17 cellular contexts compared by ENCODE assay signal in genomic region chr1:3846521-3846920, GRCh38. TPM values are rescaled to one million over a fixed set of nuclear protein-coding genes. Genes with fewer than 3 reads are reported as not detected.
DNase-seq lines count a peak whose midpoint lies in the region; ATAC-seq and TF ChIP-seq lines count a peak whose summit lies in the region.
"Had no signal": no experiment of that assay in that cellular context is flagged by ENCODE, and none has a peak within 500 bp of the region (broad histone marks: within the 10 kb centered on the region; RNA-seq: fewer than 3 reads in every experiment).

No MANE protein-coding gene starts in this region.

- no peak overlapping the region for H2BK15ac ChIP-seq in neuronal stem cell (ENCODE audit: low read length)

- H3K4me3 Mint-ChIP-seq in endodermal cell = no peak overlapping the region
- H3K4me3 Mint-ChIP-seq in activated CD8-positive, alpha-beta T cell treated with anti-CD3 and anti-CD28 coated beads, Interleukin-2, amount 10 ng/mL, durations not matched to agents 7 days and 5 days = no peak overlapping the region
- H3K4me3 Mint-ChIP-seq: B cell; CD4-positive, CD25-positive, alpha-beta regulatory T cell; CD8-positive, alpha-beta memory T cell; HFFc6 had no signal

- H3K18ac ChIP-seq in neuronal stem cell (ENCODE audit: low read length) = no peak overlapping the region

- CTCF ChIA-PET in activated CD8-positive, alpha-beta T cell treated with anti-CD3 and anti-CD28 coated beads, Interleukin-2, amount 10 ng/mL, durations not matched to agents 7 days and 5 days (lab: Charles Lee) = no interaction called here

- no peak overlapping the region for H2BK12ac ChIP-seq in neuronal stem cell (ENCODE audit: low read length)

- H3K4ac ChIP-seq in neuronal stem cell (ENCODE audit: low read length) = no peak overlapping the region

- no peaks in the 10 kb centered on the region for H3K9me3 Mint-ChIP-seq in endodermal cell
- no peaks in the 10 kb centered on the region for H3K9me3 Mint-ChIP-seq in activated CD8-positive, alpha-beta T cell treated with anti-CD3 and anti-CD28 coated beads, Interleukin-2, amount 10 ng/mL, durations not matched to agents 7 days and 5 days (ENCODE audit: insufficient read depth)
- H3K9me3 Mint-ChIP-seq: CD4-positive, CD25-positive, alpha-beta regulatory T cell; CD8-positive, alpha-beta memory T cell; HFFc6 had no signal

- no peak overlapping the region for H4K91ac ChIP-seq in neuronal stem cell (ENCODE audit: low read depth, low read length, poor library complexity)

- H4K8ac ChIP-seq in neuronal stem cell (ENCODE audit: low read depth, low read length) = no peak overlapping the region

- H3K9me3 ChIP-seq in endodermal cell (ENCODE audit: control insufficient read depth, low read length) (no peaks in the 10 kb centered on the region), neuronal stem cell (replicated peaks in 1 of 2; ENCODE audit: control insufficient read depth in 2 of 2, insufficient read depth in 1 of 2, low read depth in 1 of 2, low read length in 2 of 2) (no peaks in the 10 kb centered on the region)
- H3K9me3 ChIP-seq: BLaER1 treated with 17β-estradiol and CSF1 and Interleukin-3, amounts not matched to agents 10 nM and 100 nM; Caco-2 had no signal

- H2BK120ac ChIP-seq in neuronal stem cell (ENCODE audit: low read depth, low read length) = no peak overlapping the region

- H3K9ac ChIP-seq in endodermal cell (ENCODE audit: extremely low read depth, low read length, poor library complexity, severe bottlenecking) (no peak overlapping the region), neuronal stem cell (ENCODE audit: low read depth, low read length, poor library complexity) (no peak overlapping the region)
- H3K9ac ChIP-seq: BLaER1 treated with 17β-estradiol and CSF1 and Interleukin-3, amounts not matched to agents 10 nM and 100 nM had no signal

- H3K36me3 ChIP-seq in endodermal cell (ENCODE audit: control insufficient read depth, insufficient read depth, low read length) = peaks cover 45% of the 10 kb centered on the region
- peaks cover 15 to 48% of the 10 kb centered on the region in 2 donors for H3K36me3 ChIP-seq in neuronal stem cell (replicated peaks in 1 of 2; ENCODE audit: control insufficient read depth in 2 of 2, insufficient read depth in 2 of 2, low read length in 2 of 2)

- no peak overlapping the region for H3K23ac ChIP-seq in neuronal stem cell (ENCODE audit: low read depth, low read length, poor library complexity)

- H2AFZ ChIP-seq in neuronal stem cell (ENCODE audit: low read length) = no peak overlapping the region

- no peaks in the 10 kb centered on the region for H3K4me1 ChIP-seq in endodermal cell (ENCODE audit: control insufficient read depth, insufficient read depth, low read length)
- peaks cover 0 to 2% of the 10 kb centered on the region in 2 donors for H3K4me1 ChIP-seq in neuronal stem cell (ENCODE audit: control insufficient read depth in 2 of 2, insufficient read depth in 1 of 2, low read depth in 1 of 2, low read length in 2 of 2)
- H3K4me1 ChIP-seq: Caco-2 had no signal

- no peak for ATAC-seq in activated CD8-positive, alpha-beta T cell treated with anti-CD3 and anti-CD28 coated beads, Interleukin-2, amount 10 ng/mL, durations not matched to agents 7 days and 5 days
- ATAC-seq: HCT116 had no signal

- no peak overlapping the region for H2BK5ac ChIP-seq in neuronal stem cell (ENCODE audit: low read length)

- H3K4me3 ChIP-seq in endodermal cell (ENCODE audit: low read length) (no peak overlapping the region), neuronal stem cell (ENCODE audit: low read length in 2 of 2) (no peak overlapping the region)
- H3K4me3 ChIP-seq: BLaER1 treated with 17β-estradiol and CSF1 and Interleukin-3, amounts not matched to agents 10 nM and 100 nM had no signal

- H3K4me2 ChIP-seq in neuronal stem cell (ENCODE audit: insufficient read depth, low read length, poor library complexity, severe bottlenecking) = no peak overlapping the region
- H3K4me2 ChIP-seq: BLaER1 treated with 17β-estradiol and CSF1 and Interleukin-3, amounts not matched to agents 10 nM and 100 nM had no signal

- H3K27me3 ChIP-seq in endodermal cell (ENCODE audit: control insufficient read depth, insufficient read depth, low read length, poor library complexity, severe bottlenecking) (no peaks in the 10 kb centered on the region), neuronal stem cell (ENCODE audit: control insufficient read depth in 3 of 3, insufficient read depth in 3 of 3, low read depth in 1 of 3, low read length in 3 of 3) (no peaks in the 10 kb centered on the region)
- H3K27me3 ChIP-seq: BLaER1 treated with 17β-estradiol and CSF1 and Interleukin-3, amounts not matched to agents 10 nM and 100 nM had no signal

- H3K27me3 Mint-ChIP-seq in endodermal cell (ENCODE audit: insufficient read depth) = no peaks in the 10 kb centered on the region
- H3K27me3 Mint-ChIP-seq in activated CD8-positive, alpha-beta T cell treated with anti-CD3 and anti-CD28 coated beads, Interleukin-2, amount 10 ng/mL, durations not matched to agents 7 days and 5 days (ENCODE audit: low read depth) = no peaks in the 10 kb centered on the region
- H3K27me3 Mint-ChIP-seq: B cell; CD4-positive, CD25-positive, alpha-beta regulatory T cell; CD8-positive, alpha-beta memory T cell had no signal

- DNase-seq in astrocyte of the hippocampus (ENCODE audit: low read depth, low spot score) = peak; percentile 55
- no peak for DNase-seq in endodermal cell
- DNase-seq in left kidney (ENCODE audit: low read depth, low spot score) = peak; percentile 32
- peak; percentile 33 for DNase-seq in neuronal stem cell (ENCODE audit: low spot score)
- DNase-seq in GDM1 (lab: John Stamatoyannopoulos, UW) = no peak
- no peak for DNase-seq in NCI-H2081 (lab: John Stamatoyannopoulos, UW)
- DNase-seq in activated CD8-positive, alpha-beta T cell treated with anti-CD3 and anti-CD28 coated beads, Interleukin-2, amount 10 ng/mL, durations not matched to agents 7 days and 5 days = no peak
- no peak for DNase-seq in COLO668 (lab: John Stamatoyannopoulos, UW; ENCODE audit: unreplicated experiment)
- DNase-seq: Caco-2; CD4-positive, CD25-positive, alpha-beta regulatory T cell; CD8-positive, alpha-beta memory T cell; GOT3; H7; HFFc6 had no signal

- 83 to 89% methylated on average over 1 to 3 of the region's 3 CpGs for WGBS in endodermal cell (ENCODE audit: insufficient coverage in 1 of 2, insufficient read length in 1 of 2), 2 experiments
- WGBS in neuronal stem cell (ENCODE audit: extremely low coverage in 2 of 2, insufficient read length in 2 of 2, insufficient replicate concordance in 1 of 2), 2 donors = no CpG with 5 or more reads among the region's 3 CpGs

- H3K79me1 ChIP-seq in neuronal stem cell (ENCODE audit: low read depth, low read length) = no peaks in the 10 kb centered on the region

- peaks cover 56% of the 10 kb centered on the region for H3K36me3 Mint-ChIP-seq in endodermal cell (ENCODE audit: low read depth)
- H3K36me3 Mint-ChIP-seq in activated CD8-positive, alpha-beta T cell treated with anti-CD3 and anti-CD28 coated beads, Interleukin-2, amount 10 ng/mL, durations not matched to agents 7 days and 5 days (ENCODE audit: low read depth) = peaks cover 29% of the 10 kb centered on the region

- POLR2A ChIA-PET in activated CD8-positive, alpha-beta T cell treated with anti-CD3 and anti-CD28 coated beads, Interleukin-2, amount 10 ng/mL, durations not matched to agents 7 days and 5 days (lab: Charles Lee) = no interaction called here

- H3K27ac Mint-ChIP-seq in endodermal cell = peak overlapping the region; percentile 11
- H3K27ac Mint-ChIP-seq in activated CD8-positive, alpha-beta T cell treated with anti-CD3 and anti-CD28 coated beads, Interleukin-2, amount 10 ng/mL, durations not matched to agents 7 days and 5 days = no peak overlapping the region
- H3K27ac Mint-ChIP-seq: B cell; CD4-positive, CD25-positive, alpha-beta regulatory T cell; CD8-positive, alpha-beta memory T cell; HFFc6 had no signal

- H3K27ac ChIP-seq in endodermal cell (ENCODE audit: low read depth, low read length) = no peak overlapping the region
- peak overlapping the region; percentile 44 for H3K27ac ChIP-seq in neuronal stem cell (replicated peaks; ENCODE audit: low read length)
- H3K27ac ChIP-seq: BLaER1 treated with 17β-estradiol and CSF1 and Interleukin-3, amounts not matched to agents 10 nM and 100 nM had no signal

- TF ChIP-seq CTCF in endodermal cell (conservative IDR thresholded peaks at IDR 0.05) = no peak

- H3K14ac ChIP-seq in neuronal stem cell (ENCODE audit: low read length) = no peak overlapping the region

- H3K4me1 Mint-ChIP-seq in endodermal cell = peaks cover 4% of the 10 kb centered on the region
- H3K4me1 Mint-ChIP-seq in activated CD8-positive, alpha-beta T cell treated with anti-CD3 and anti-CD28 coated beads, Interleukin-2, amount 10 ng/mL, durations not matched to agents 7 days and 5 days (ENCODE audit: low read depth) = no peaks in the 10 kb centered on the region
- H3K4me1 Mint-ChIP-seq: CD4-positive, CD25-positive, alpha-beta regulatory T cell; CD8-positive, alpha-beta memory T cell had no signal

- H2AK5ac ChIP-seq in neuronal stem cell (ENCODE audit: low read depth, low read length) = no peak overlapping the region

RNA-seq across cellular contexts. Expression of gene CEP104, which starts 10.5 kb away (rescaled TPM):
- total RNA-seq in endodermal cell = 10 to 100 TPM; 34.2 to 47.5 TPM
- 24.2 TPM for polyA plus RNA-seq in endodermal cell (2013, experiment 1 of 2)
- 18.7 TPM for polyA plus RNA-seq in endodermal cell (2013, experiment 2 of 2)
- 12.6 TPM for polyA plus RNA-seq in neuronal stem cell (2013, experiment 1 of 2)
- polyA plus RNA-seq in neuronal stem cell (2013, experiment 2 of 2) = 13.2 TPM
- 10 to 100 TPM; 41.2 to 47.0 TPM for total RNA-seq in activated CD8-positive, alpha-beta T cell treated with anti-CD3 and anti-CD28 coated beads, Interleukin-2, amount 10 ng/mL, durations not matched to agents 7 days and 5 days

RNA-seq across cellular contexts. Expression of gene DFFB, which starts 10.8 kb away (rescaled TPM):
- 1 to 10 TPM; 7.2 to 7.6 TPM for total RNA-seq in endodermal cell
- 6.5 TPM for polyA plus RNA-seq in endodermal cell (2013, experiment 1 of 2)
- 6.5 TPM for polyA plus RNA-seq in endodermal cell (2013, experiment 2 of 2)
- polyA plus RNA-seq in neuronal stem cell (2013, experiment 1 of 2) = 6.6 TPM
- polyA plus RNA-seq in neuronal stem cell (2013, experiment 2 of 2) = 7.4 TPM
- 10 to 100 TPM in 1 of 2 experiments, 1 to 10 TPM in 1; 8.8 to 10.2 TPM for total RNA-seq in activated CD8-positive, alpha-beta T cell treated with anti-CD3 and anti-CD28 coated beads, Interleukin-2, amount 10 ng/mL, durations not matched to agents 7 days and 5 days

RNA-seq across cellular contexts. Expression of gene LRRC47, which starts 50.2 kb away (rescaled TPM):
- total RNA-seq in endodermal cell = 10 to 100 TPM; 49.9 to 59.7 TPM
- polyA plus RNA-seq in endodermal cell (2013, experiment 1 of 2) = 33.6 TPM
- polyA plus RNA-seq in endodermal cell (2013, experiment 2 of 2) = 31.0 TPM
- 19.7 TPM for polyA plus RNA-seq in neuronal stem cell (2013, experiment 1 of 2)
- 18.6 TPM for polyA plus RNA-seq in neuronal stem cell (2013, experiment 2 of 2)
- total RNA-seq in activated CD8-positive, alpha-beta T cell treated with anti-CD3 and anti-CD28 coated beads, Interleukin-2, amount 10 ng/mL, durations not matched to agents 7 days and 5 days = 10 to 100 TPM; 36.4 to 39.5 TPM

RNA-seq across cellular contexts. Expression of gene C1orf174, which starts 53.6 kb away (rescaled TPM):
- 10 to 100 TPM; 28.4 to 38.4 TPM for total RNA-seq in endodermal cell
- 44.2 TPM for polyA plus RNA-seq in endodermal cell (2013, experiment 1 of 2)
- polyA plus RNA-seq in endodermal cell (2013, experiment 2 of 2) = 42.5 TPM
- 30.3 TPM for polyA plus RNA-seq in neuronal stem cell (2013, experiment 1 of 2)
- polyA plus RNA-seq in neuronal stem cell (2013, experiment 2 of 2) = 30.5 TPM
- 10 to 100 TPM; 28.5 TPM for total RNA-seq in activated CD8-positive, alpha-beta T cell treated with anti-CD3 and anti-CD28 coated beads, Interleukin-2, amount 10 ng/mL, durations not matched to agents 7 days and 5 days

Comparison
In these comparisons a context has a peak if more than half of its experiments do, and no peak if none do; other contexts are left out.
1. DNase-seq: peak in astrocyte of the hippocampus (single experiment), left kidney (single experiment) and neuronal stem cell (single experiment); none in endodermal cell (single experiment), GDM1 (single experiment), NCI-H2081 (0 of 2), activated CD8-positive, alpha-beta T cell treated with anti-CD3 and anti-CD28 coated beads, Interleukin-2, amount 10 ng/mL, durations not matched to agents 7 days and 5 days (single experiment) and COLO668 (single experiment).